1 cellular context compared by ENCODE assay signal in genomic region chr22:29461263-29461662, GRCh38.
TF ChIP-seq lines count a peak whose summit lies in the region.

No MANE protein-coding gene starts in this region.

TF ChIP-seq in K562, 482 proteins besides CTCF, POLR2A, EP300 and RAD21:
- TF ChIP-seq RBM25 (IDR thresholded peaks at IDR 0.05; ENCODE audit: low read depth, low read length, severe bottlenecking): peak; percentile 70
- 0 out of 2 replicates have a peak, but pooled peaks have one; percentile 44 for TF ChIP-seq BCOR (IDR thresholded peaks at IDR 0.05)
- TF ChIP-seq ZNF584 (CRISPR knock-in tag; IDR thresholded peaks at IDR 0.05; ENCODE audit: low read depth): no peak
- no peak for TF ChIP-seq ZNF766 (CRISPR knock-in tag; conservative IDR thresholded peaks at IDR 0.05)
- no peak for TF ChIP-seq BACH1 (tag; IDR thresholded peaks at IDR 0.05)
- peak; percentile 91 for TF ChIP-seq ZFP36 (IDR thresholded peaks at IDR 0.05; ENCODE audit: low read depth, low read length, partially characterized antibody)
- TF ChIP-seq PHF8 (IDR thresholded peaks at IDR 0.05; ENCODE audit: borderline replicate concordance, low read length): no peak
- no peak for TF ChIP-seq FIP1L1 (IDR thresholded peaks at IDR 0.05; ENCODE audit: low read depth, low read length, poor library complexity, severe bottlenecking)
- TF ChIP-seq ZFX (CRISPR knock-in tag; IDR thresholded peaks at IDR 0.05): no peak
